Comparison of ENCODE assay signal across 22 cellular contexts in genomic region chr11:77753230-77753629, GRCh38.
DNase-seq lines count a peak whose midpoint lies in the region; ATAC-seq, FAIRE-seq and TF ChIP-seq lines count a peak whose summit lies in the region.
"Had no signal": no experiment of that assay in that cellular context is flagged by ENCODE, and none has a peak within 500 bp of the region (broad histone marks: within the 10 kb centered on the region; RNA-seq: fewer than 3 reads in every experiment).

No MANE protein-coding gene starts in this region.

- H3K27me3 ChIP-seq in GM23338 (ENCODE audit: insufficient read depth) (no peaks in the 10 kb centered on the region), HUES64 (ENCODE audit: insufficient read depth, low read length) (no peaks in the 10 kb centered on the region), H1 (replicated peaks in 1 of 4; ENCODE audit: control insufficient read depth in 3 of 4, extremely low read depth in 1 of 4, insufficient read depth in 3 of 4, low read length in 3 of 4) (no peaks in the 10 kb centered on the region), iPS-20b (ENCODE audit: insufficient read depth, low read length) (no peaks in the 10 kb centered on the region)
- H3K27me3 ChIP-seq: BLaER1, Peyer's patch, SJCRH30 had no signal

- H3F3A ChIP-seq in GM23338 (replicated peaks; ENCODE audit: low read depth), result no peaks in the 10 kb centered on the region

- no peak for TF ChIP-seq POLR2A in H1 (IDR thresholded peaks at IDR 0.05; ENCODE audit: control extremely low read depth in 1 of 2, low read depth in 2 of 2, low read length in 2 of 2)

- H2BK12ac ChIP-seq in H1 (ENCODE audit: low read depth, low read length), result no peak overlapping the region

- no peaks in the 10 kb centered on the region for H4K20me1 ChIP-seq in GM23338 (replicated peaks; ENCODE audit: insufficient read depth)
- peaks cover 2 to 4% of the 10 kb centered on the region in 2 experiments for H4K20me1 ChIP-seq in H1 (replicated peaks in 1 of 2; ENCODE audit: control insufficient read depth in 1 of 2, insufficient read depth in 2 of 2, low read length in 2 of 2)

- TF ChIP-seq RAD21 in H1 (IDR thresholded peaks at IDR 0.05 in 1 of 2, conservative IDR thresholded peaks at IDR 0.05 in 1 of 2; ENCODE audit: low read depth in 2 of 2, low read length in 2 of 2), result no peak

- H3K4me1 ChIP-seq in GM23338 (ENCODE audit: insufficient read depth) (peaks cover 51% of the 10 kb centered on the region), HUES64 (ENCODE audit: insufficient read depth, low read length) (peaks cover 55% of the 10 kb centered on the region), H1 (replicated peaks in 1 of 4; ENCODE audit: control insufficient read depth in 3 of 4, insufficient read depth in 4 of 4, low read length in 3 of 4) (peaks cover 4 to 23% (median 18%) of the 10 kb centered on the region in 4 experiments), iPS-20b (ENCODE audit: insufficient read depth, low read length) (peaks cover 38% of the 10 kb centered on the region)
- H3K4me1 ChIP-seq: BLaER1, Peyer's patch, SJCRH30 had no signal

- H3K27ac ChIP-seq in GM23338 (ENCODE audit: low read depth) (peak overlapping the region; percentile 81), HUES64 (ENCODE audit: low read depth, low read length) (peak overlapping the region; percentile 83), H1 (ENCODE audit: low read depth, low read length) (no peak overlapping the region), iPS-20b (ENCODE audit: low read length) (peak overlapping the region; percentile 23)
- H3K27ac ChIP-seq: BLaER1, GM23248, Peyer's patch, SJCRH30 had no signal

- TF ChIP-seq EP300 in H1 (IDR thresholded peaks at IDR 0.05; ENCODE audit: borderline replicate concordance in 1 of 2, low read depth in 2 of 2, low read length in 2 of 2), result no peak

- FAIRE-seq in H1 (lab: Jason Lieb, UNC), result peak; percentile 19

- H2BK15ac ChIP-seq in H1 (ENCODE audit: low read length), result no peak overlapping the region

- H3K36me3 Mint-ChIP-seq in GM23338 (ENCODE audit: low read depth), result peaks cover 30% of the 10 kb centered on the region

- H3K23ac ChIP-seq in H1 (ENCODE audit: insufficient read length), result no peak overlapping the region

- TF ChIP-seq CTCF in GM23338 (conservative IDR thresholded peaks at IDR 0.05; ENCODE audit: low read depth in 2 of 2), result no peak
- no peak for TF ChIP-seq CTCF in H1 (IDR thresholded peaks at IDR 0.05; ENCODE audit: control extremely low read depth in 1 of 3, insufficient read depth in 1 of 3, low read depth in 1 of 3, low read length in 3 of 3)

- H2AK5ac ChIP-seq in H1 (ENCODE audit: low read depth, low read length), result no peak overlapping the region

- no peak overlapping the region for H3K4ac ChIP-seq in H1 (replicated peaks; ENCODE audit: insufficient read length, low read depth, low read length)

- H2BK5ac ChIP-seq in H1 (ENCODE audit: low read depth, low read length), result 0 out of 2 replicates have a peak overlapping the region, but pooled peaks have one; percentile 55

- 34% methylated on average over 5 of the region's 5 CpGs for WGBS in HUES64
- WGBS in H1 (ENCODE audit: extremely low coverage in 1 of 2, insufficient coverage in 1 of 2, insufficient read length in 1 of 2, insufficient replicate concordance in 2 of 2, low coverage in 1 of 2, low lambda C conversion rate in 2 of 2, missing lambda C conversion rate in 1 of 2), 2 experiments, result 43% methylated on average over 5 of the region's 5 CpGs; no CpG with 5 or more reads in 1 of the 2 experiments

- H3K4me3 ChIP-seq in GM23338 (peak overlapping the region; percentile 41), HUES64 (ENCODE audit: low read length) (peak overlapping the region; percentile 14; the same call in 1 of the 2 replicates), H1 (ENCODE audit: extremely low read depth in 1 of 4, insufficient read depth in 2 of 4, low read depth in 3 of 4, low read length in 4 of 4) (peak overlapping the region in 1 of 4 experiments; percentile 27; a peak in 1 of 8 replicates), iPS-20b (ENCODE audit: low read length) (peak overlapping the region; percentile 50)
- H3K4me3 ChIP-seq: BLaER1, GM23248, Peyer's patch, SJCRH30 had no signal

- H3K4me2 ChIP-seq in GM23338 (peak overlapping the region; percentile 66), H1 (ENCODE audit: insufficient read depth in 1 of 2, low read depth in 2 of 2, low read length in 2 of 2) (peak overlapping the region; percentile 54 to 81; a peak in 3 of 4 replicates)
- H3K4me2 ChIP-seq: BLaER1 had no signal

- H3K56ac ChIP-seq in H1 (replicated peaks; ENCODE audit: insufficient read length, low read depth, low read length), result no peak overlapping the region

- no peaks in the 10 kb centered on the region for H3K9me3 ChIP-seq in HUES64 (ENCODE audit: insufficient read depth, low read depth, low read length)
- H3K9me3 ChIP-seq in H1 (ENCODE audit: insufficient read depth in 2 of 2, low read depth in 1 of 2, low read length in 1 of 2), result no peaks in the 10 kb centered on the region
- no peaks in the 10 kb centered on the region for H3K9me3 ChIP-seq in iPS-20b (ENCODE audit: insufficient read depth, low read depth, low read length)
- H3K9me3 ChIP-seq: BLaER1, Peyer's patch, SJCRH30 had no signal

- no peaks in the 10 kb centered on the region for H3K23me2 ChIP-seq in H1 (ENCODE audit: low read depth, low read length)

- H3K4me3 Mint-ChIP-seq in GM23338, result peak overlapping the region; percentile 39; the same call in 2 of the 3 replicates
- H3K4me3 Mint-ChIP-seq: HFFc6 had no signal

- no peak overlapping the region for H3K9ac ChIP-seq in HUES64 (ENCODE audit: low read depth, low read length)
- no peak overlapping the region for H3K9ac ChIP-seq in H1 (replicated peaks in 1 of 4; ENCODE audit: extremely low read depth in 1 of 4, low read depth in 3 of 4, low read length in 3 of 4)
- peak overlapping the region; percentile 30; the same call in 1 of the 2 replicates for H3K9ac ChIP-seq in iPS-20b (ENCODE audit: low read depth, low read length)
- H3K9ac ChIP-seq: BLaER1, GM23248 had no signal

- H3K27ac Mint-ChIP-seq in GM23338, result peak overlapping the region; percentile 78

- H3K9me3 Mint-ChIP-seq in GM23338, result no peaks in the 10 kb centered on the region
- H3K9me3 Mint-ChIP-seq: CD4-positive, alpha-beta memory T cell; HFFc6 had no signal

- no peak overlapping the region for H3K18ac ChIP-seq in H1 (ENCODE audit: extremely low read depth, low read length)

- no peak overlapping the region for H4K91ac ChIP-seq in H1 (replicated peaks; ENCODE audit: insufficient read length, low read length)

- peak; percentile 83 for DNase-seq in GM23338 (ENCODE audit: low spot score)
- DNase-seq in H1 (ENCODE audit: low read depth in 1 of 2, low spot score in 2 of 2), result peak in 1 of 2 experiments; percentile 23
- DNase-seq in H4 (ENCODE audit: low spot score), result no peak
- no peak for DNase-seq in LoVo (ENCODE audit: low spot score)
- DNase-seq in GF-D8 (lab: John Stamatoyannopoulos, UW), result no peak
- DNase-seq: CD4-positive, alpha-beta memory T cell; DMS53; KG1; NCI-H1105; NCI-H2171; NCI-H345; NCI-H524; NCI-H774; NK-92 treated with Interleukin-12 subunit alpha and Interleukin-12 subunit beta, amount 100 ng/mL, for 24 hours; Peyer's patch; SJCRH30; T-helper 1 cell had no signal

- 0 out of 2 replicates have a peak, but pooled peaks cover 4% of the 10 kb centered on the region for H3K9me2 ChIP-seq in GM23338 (ENCODE audit: insufficient read depth)

- no peak overlapping the region for H2BK120ac ChIP-seq in H1 (replicated peaks; ENCODE audit: low read depth, low read length)

- ATAC-seq in GM23338, result peak; percentile 87

- H3K27me3 Mint-ChIP-seq in GM23338 (ENCODE audit: insufficient read depth, low read depth, poor library complexity), result peaks cover 5% of the 10 kb centered on the region
- H3K27me3 Mint-ChIP-seq: CD4-positive, alpha-beta memory T cell had no signal

- CTCF ChIA-PET in H1 (lab: Charles Lee; ENCODE audit: partially characterized antibody), result interaction anchor here (1.7 kb wide), 1 partner anchor 36 kb away, joined by 3 read pairs; no protein-coding TSS in a partner anchor

- peak overlapping the region; percentile 41 for H4K5ac ChIP-seq in H1 (ENCODE audit: insufficient read length, low read depth, low read length)

- H3K4me1 Mint-ChIP-seq in GM23338, result peaks cover 61% of the 10 kb centered on the region

- H3K14ac ChIP-seq in H1 (ENCODE audit: insufficient read length), result no peak overlapping the region

- peaks cover 9% of the 10 kb centered on the region for H3K79me1 ChIP-seq in H1 (ENCODE audit: low read depth, low read length)

- H3K36me3 ChIP-seq in GM23338 (ENCODE audit: insufficient read depth) (no peaks in the 10 kb centered on the region), HUES64 (ENCODE audit: insufficient read depth, low read length) (peaks cover 8% of the 10 kb centered on the region; the same call in 1 of the 2 replicates), H1 (ENCODE audit: control insufficient read depth in 2 of 4, insufficient read depth in 4 of 4, low read length in 3 of 4) (peaks cover 0 to 13% (median 4%) of the 10 kb centered on the region in 4 experiments; a peak in 3 of 8 replicates), iPS-20b (ENCODE audit: insufficient read depth, low read depth, low read length) (peaks cover 14% of the 10 kb centered on the region; the same call in 1 of the 2 replicates)

- POLR2A ChIA-PET in H1 (lab: Charles Lee; ENCODE audit: partially characterized antibody), result interaction anchor here (2.2 kb wide), 1 partner anchor 16 kb away, joined by 7 read pairs; no protein-coding TSS in a partner anchor

- 0 out of 2 replicates have a peak overlapping the region, but pooled peaks have one; percentile 74 for H2BK20ac ChIP-seq in H1 (ENCODE audit: low read length)

- H2AFZ ChIP-seq in GM23338, result no peak overlapping the region
- no peak overlapping the region for H2AFZ ChIP-seq in H1 (ENCODE audit: low read length)
- H2AFZ ChIP-seq: GM23248 had no signal

- H4K8ac ChIP-seq in H1 (ENCODE audit: extremely low read depth, insufficient read depth, low read length), result no peak overlapping the region

- peaks cover 56% of the 10 kb centered on the region for H3K79me2 ChIP-seq in GM23338 (replicated peaks; ENCODE audit: insufficient read depth)
- H3K79me2 ChIP-seq in H1 (ENCODE audit: control insufficient read depth in 1 of 2, insufficient read depth in 2 of 2, low read length in 2 of 2), result peaks cover 0 to 53% of the 10 kb centered on the region in 2 experiments; a peak in 2 of 4 replicates

TF ChIP-seq in H1, 55 proteins besides CTCF, POLR2A, EP300 and RAD21 (continues in another document):
- no peak for TF ChIP-seq SP4 (IDR thresholded peaks at IDR 0.05; ENCODE audit: low read length)
- peak; percentile 23; the same call in 1 of the 2 replicates for TF ChIP-seq E2F6 (IDR thresholded peaks at IDR 0.05)
- 0 out of 2 replicates have a peak, but pooled peaks have one; percentile 52 for TF ChIP-seq POU5F1 (IDR thresholded peaks at IDR 0.05; ENCODE audit: low read depth, low read length)
- TF ChIP-seq HDAC6 (IDR thresholded peaks at IDR 0.05; ENCODE audit: low read depth, low read length), result no peak
- no peak for TF ChIP-seq EGR1 (IDR thresholded peaks at IDR 0.05; ENCODE audit: borderline replicate concordance, low read depth, low read length)
